In the genomic region with DNA sequence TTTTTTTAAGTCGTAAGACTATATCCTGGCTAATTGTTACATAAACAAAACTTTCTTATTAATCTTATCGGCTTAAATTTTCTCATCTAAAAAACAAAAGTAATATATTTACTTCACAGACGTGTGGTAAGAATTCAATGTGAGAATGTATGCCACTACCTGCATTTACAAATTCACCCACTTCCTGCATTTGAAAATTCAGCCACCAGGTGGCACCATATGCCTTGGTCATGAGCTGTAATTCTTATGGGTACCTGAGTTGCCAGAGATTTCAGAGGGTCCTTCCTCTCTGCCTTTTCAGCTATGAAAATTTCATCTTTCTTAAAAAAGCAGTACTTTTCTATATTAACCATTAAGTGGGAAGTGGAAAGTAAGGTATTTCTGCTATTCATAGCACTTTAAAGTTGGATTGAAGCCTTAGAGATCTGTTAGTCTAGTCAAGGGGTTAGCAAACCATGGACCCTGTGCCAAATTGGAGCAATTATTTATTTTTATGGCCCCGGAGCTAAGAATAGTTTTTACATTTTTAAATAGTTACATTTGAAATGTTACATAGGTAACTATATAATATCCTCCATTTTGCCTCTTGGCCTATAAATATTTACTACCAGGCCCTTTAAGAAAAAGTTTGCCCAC, we compare ENCODE assay signal across 8 cellular contexts.
DNase-seq lines count a peak whose midpoint lies in the region; ATAC-seq and TF ChIP-seq lines count a peak whose summit lies in the region.

No MANE protein-coding gene starts in this region.

- H3K9me3 Mint-ChIP-seq in chondrocyte (ENCODE audit: low read depth) = no peaks in the 10 kb centered on the region

- H3K27ac Mint-ChIP-seq in chondrocyte (ENCODE audit: unreplicated experiment) = no peak overlapping the region

- intact Hi-C loops in Right ventricle myocardium superior (cut with DNase I) (no loop called here), Right ventricle myocardium inferior (cut with DNase I) (loop anchor here (5.0 kb wide), 1 partner anchor 396 kb away; no protein-coding TSS in a partner anchor)

- DNase-seq in Right ventricle myocardium superior (no peak), Right ventricle myocardium inferior (ENCODE audit: missing footprints) (no peak), NCI-H2227 (lab: John Stamatoyannopoulos, UW; ENCODE audit: unreplicated experiment) (peak; percentile 68), chondrocyte (ENCODE audit: low spot score) (no peak), left lobe of liver (ENCODE audit: low spot score) (peak; percentile 60)
- peak; percentile 67 to 71 for DNase-seq in activated CD4-positive, alpha-beta T cell treated with anti-CD3 and anti-CD28 coated beads for 24 hours (ENCODE audit: low read depth in 2 of 2)
- DNase-seq in stimulated activated CD4-positive, alpha-beta T cell treated with anti-CD3 and anti-CD28 coated beads, Interleukin-4, amount 100 ng/mL, for 48 hours (ENCODE audit: low read depth in 2 of 2) = peak; percentile 58 to 70

- H3K27me3 Mint-ChIP-seq in chondrocyte (ENCODE audit: low read depth) = no peaks in the 10 kb centered on the region

- ATAC-seq in Right ventricle myocardium superior (ENCODE audit: poor library complexity) (peak; percentile 69), Right ventricle myocardium inferior (no peak), left lobe of liver (peak; percentile 80), HG03442 (IDR thresholded peaks at IDR 0.05; ENCODE audit: unreplicated experiment) (no peak)

- H3K4me1 Mint-ChIP-seq in chondrocyte (ENCODE audit: low read depth) = peaks cover 6% of the 10 kb centered on the region

- no peak overlapping the region for H3K4me3 Mint-ChIP-seq in chondrocyte (ENCODE audit: unreplicated experiment)

- peaks cover 4% of the 10 kb centered on the region for H3K36me3 Mint-ChIP-seq in chondrocyte (ENCODE audit: low read depth)

- TF ChIP-seq CTCF in chondrocyte (IDR thresholded peaks at IDR 0.05) = peak; percentile 96

Comparison
In these comparisons a context has a peak if more than half of its experiments do, and no peak if none do; other contexts are left out.
1. ATAC-seq: peak in Right ventricle myocardium superior (single experiment) and left lobe of liver (single experiment); none in Right ventricle myocardium inferior (single experiment) and HG03442 (single experiment).
2. DNase-seq: peak in NCI-H2227 (single experiment), activated CD4-positive, alpha-beta T cell treated with anti-CD3 and anti-CD28 coated beads for 24 hours (2 of 2), left lobe of liver (single experiment) and stimulated activated CD4-positive, alpha-beta T cell treated with anti-CD3 and anti-CD28 coated beads, Interleukin-4, amount 100 ng/mL, for 48 hours (2 of 2); none in Right ventricle myocardium superior (single experiment), Right ventricle myocardium inferior (single experiment) and chondrocyte (single experiment).